In the genomic region with DNA sequence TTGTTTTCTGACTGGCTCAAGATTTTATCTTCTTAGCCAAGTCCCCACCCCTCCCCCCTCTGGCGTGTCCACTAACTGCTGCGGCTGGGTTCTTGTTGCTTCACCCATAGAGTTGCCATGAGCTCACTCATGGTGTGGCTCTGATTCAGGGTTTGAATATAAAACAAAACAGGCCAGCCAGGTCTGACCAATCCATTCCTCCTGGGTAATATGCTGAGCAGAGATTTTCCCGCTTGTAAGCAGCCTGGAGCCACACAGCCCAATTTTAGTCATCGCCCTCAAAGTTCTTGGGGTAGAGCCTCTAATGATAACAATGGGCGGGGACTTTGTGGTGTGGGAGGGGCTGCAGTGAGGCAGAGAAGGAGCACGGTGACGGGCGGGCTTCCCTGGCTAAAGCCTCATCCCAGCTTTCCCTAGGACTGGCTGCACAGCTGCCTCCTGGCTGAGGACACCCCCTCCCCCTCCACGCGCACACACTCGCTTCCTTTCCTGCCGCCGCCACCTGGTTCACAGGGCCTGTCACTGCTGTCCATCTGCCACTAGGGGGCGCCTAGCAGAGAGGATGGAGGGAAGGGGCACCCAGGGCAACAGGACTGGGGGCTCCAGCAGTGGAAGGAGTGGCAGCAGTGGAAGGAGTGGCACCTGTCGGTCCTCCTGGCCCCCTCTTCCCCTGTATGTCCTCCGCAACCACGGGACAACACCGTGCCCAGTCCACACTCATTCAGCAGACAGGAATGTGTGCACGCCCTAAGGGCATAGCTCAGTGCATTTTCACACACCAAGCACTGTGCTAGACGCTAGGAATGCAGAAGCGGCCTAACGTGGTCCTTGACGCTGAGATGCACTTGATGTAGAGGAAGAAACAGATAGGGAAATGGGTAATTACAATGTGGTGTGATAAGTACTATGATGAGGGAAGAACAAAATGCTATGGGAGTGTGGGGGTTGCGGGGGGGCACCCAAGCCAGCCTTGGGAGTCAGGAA, we compare ENCODE assay signal across 8 cellular contexts. TPM values are rescaled to one million over a fixed set of nuclear protein-coding genes. Genes with fewer than 3 reads are reported as not detected.
A peak's percentile ranks its signal among the peaks of the same experiment; 100 is the strongest.
DNase-seq lines count a peak whose midpoint lies in the region; ATAC-seq and TF ChIP-seq lines count a peak whose summit lies in the region.

No MANE protein-coding gene starts in this region.

- peaks cover 8 to 9% of the 10 kb centered on the region in 2 donors for H3K4me1 Mint-ChIP-seq in immature natural killer cell

- no peaks in the 10 kb centered on the region for H3K9me3 Mint-ChIP-seq in immature natural killer cell

- CTCF ChIA-PET in BJ (lab: Yijun Ruan, JAX), result interaction anchor here (0.7 to 1.8 kb wide), 19 partner anchors 9 to 238 kb away, joined by 3 to 10 read pairs (median 3); partner anchors contain the start of genes NCBP2L, PRPS1 and TSC22D3

- H3K4me3 ChIP-seq in BJ (ENCODE audit: low read depth, low read length) (peak overlapping the region; percentile 15; the same call in 1 of the 2 replicates), astrocyte of the spinal cord (ENCODE audit: low read depth, low read length) (no peak overlapping the region)

- H3K4me3 Mint-ChIP-seq in immature natural killer cell, result peak overlapping the region in 1 of 5 donors; percentile 36

- ATAC-seq in GM19372 (IDR thresholded peaks at IDR 0.05; ENCODE audit: low read depth, unreplicated experiment), result peak; percentile 90

- TF ChIP-seq CTCF in BJ (IDR thresholded peaks at IDR 0.05; ENCODE audit: insufficient read depth, low read depth, low read length), result peak; percentile 74
- TF ChIP-seq CTCF in astrocyte of the spinal cord (IDR thresholded peaks at IDR 0.05; ENCODE audit: low read depth, low read length), result peak; percentile 77

- peak; percentile 81 for DNase-seq in BJ (ENCODE audit: low read depth)
- DNase-seq in HuH-7 (ENCODE audit: low spot score), result peak; percentile 30
- peak; percentile 71 for DNase-seq in T-helper 9 cell
- DNase-seq in astrocyte of the spinal cord (ENCODE audit: low read depth, low spot score), result peak; percentile 89
- DNase-seq in immature natural killer cell, result peak; percentile 57 to 68 (median 57)
- DNase-seq in stimulated activated CD4-positive, alpha-beta T cell treated with anti-CD3 and anti-CD28 coated beads, Interleukin-2, amount 100 ng/mL, for 4 hours (ENCODE audit: low read depth), result peak; percentile 45
- no peak for DNase-seq in inferior parietal cortex (ENCODE audit: extremely low spot score)

- H3K36me3 ChIP-seq in BJ (ENCODE audit: control insufficient read depth, insufficient read depth, low read length), result no peaks in the 10 kb centered on the region

- H3K36me3 Mint-ChIP-seq in immature natural killer cell, result no peaks in the 10 kb centered on the region

- H3K27me3 Mint-ChIP-seq in immature natural killer cell (ENCODE audit: low read depth in 3 of 3), result peaks cover 0 to 10% (median 5%) of the 10 kb centered on the region in 3 donors

- in situ Hi-C loops in astrocyte of the spinal cord (cut with HindIII; ENCODE audit: low sequenced_read_pairs), result no loop called here

- H3K27me3 ChIP-seq in BJ (ENCODE audit: control insufficient read depth, insufficient read depth, low read length), result no peaks in the 10 kb centered on the region

- peak overlapping the region in 2 of 6 donors; percentile 30 to 62 for H3K27ac Mint-ChIP-seq in immature natural killer cell

- POLR2A ChIA-PET in BJ (lab: Charles Lee), result interaction anchor here (0.6 kb wide), 1 partner anchor 85 kb away, joined by 3 read pairs; no protein-coding TSS in a partner anchor

RNA-seq across cellular contexts. Expression of gene PRPS1, which starts 26.8 kb away (rescaled TPM):
- polyA plus RNA-seq in BJ (2011; rRNA removed) (50.1 and 64.9 TPM in 2 replicates), immature natural killer cell (10 to 100 TPM; 41.9 to 54.6 (median 45.6) TPM)
- polyA minus RNA-seq in BJ (2011; rRNA and poly(A)+ RNA removed), result 22.1 and 32.3 TPM in 2 replicates
